Comparison of ENCODE assay signal across 7 cellular contexts in the genomic region with DNA sequence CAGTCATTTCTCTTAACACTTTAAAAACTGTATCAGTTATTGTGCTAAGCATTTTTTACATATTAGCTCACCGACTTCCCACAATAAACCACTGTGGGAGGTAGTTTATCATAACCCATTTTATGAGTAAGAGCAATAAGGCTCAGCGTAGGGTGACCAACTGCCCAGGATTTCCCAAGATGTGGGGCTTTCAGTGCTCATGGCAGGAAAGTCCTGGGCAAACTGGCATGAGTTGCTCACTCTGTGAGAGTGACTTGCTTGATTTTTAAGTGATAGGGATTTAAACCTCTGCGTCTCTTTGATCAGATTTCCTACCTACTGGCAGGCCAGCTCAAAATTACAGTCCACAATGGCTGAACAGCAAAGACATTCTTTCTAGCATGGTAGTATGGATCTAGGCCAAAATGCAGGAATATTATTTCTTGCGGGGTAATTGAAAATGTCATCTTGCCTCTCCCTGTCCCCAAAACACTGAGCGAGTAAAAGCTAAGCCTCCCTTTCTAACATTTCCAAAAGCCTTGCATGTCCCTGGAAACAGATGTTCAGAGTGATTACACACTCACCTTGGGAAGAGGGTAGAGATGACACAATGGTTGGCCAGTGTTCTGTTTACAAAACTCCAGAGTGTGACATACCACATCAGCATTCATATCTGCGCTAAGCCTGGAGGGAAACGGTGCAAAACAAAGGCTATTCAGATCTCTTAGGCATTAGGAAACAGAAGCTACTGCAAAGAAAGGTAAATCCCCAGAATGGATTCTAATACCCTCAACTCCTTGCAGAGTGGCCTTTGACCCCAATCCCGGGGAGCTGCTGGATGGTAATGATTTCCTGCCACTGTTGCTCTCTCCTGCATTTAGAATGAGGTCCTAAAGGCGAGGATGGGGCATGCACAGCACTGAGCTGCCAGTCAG.
A peak's percentile ranks its signal among the peaks of the same experiment; 100 is the strongest.
DNase-seq lines count a peak whose midpoint lies in the region; ATAC-seq and TF ChIP-seq lines count a peak whose summit lies in the region.

No MANE protein-coding gene starts in this region.

- no peaks in the 10 kb centered on the region for H3K4me1 Mint-ChIP-seq in stimulated activated memory B cell treated with anti-CD40 and anti-IgM and Interleukin-4, amounts not matched to agents 10 μg/mL and 1 μg/mL and 100 μg/mL, for 72 hours

- H3K27me3 ChIP-seq in HAP-1 (ENCODE audit: low read depth), result no peaks in the 10 kb centered on the region
- no peaks in the 10 kb centered on the region for H3K27me3 ChIP-seq in Panc1 (ENCODE audit: control insufficient read depth, insufficient read depth, low read length)

- H3K27me3 Mint-ChIP-seq in stimulated activated memory B cell treated with anti-CD40 and anti-IgM and Interleukin-4, amounts not matched to agents 10 μg/mL and 1 μg/mL and 100 μg/mL, for 72 hours, result no peaks in the 10 kb centered on the region

- H3K9me3 Mint-ChIP-seq in stimulated activated memory B cell treated with anti-CD40 and anti-IgM and Interleukin-4, amounts not matched to agents 10 μg/mL and 1 μg/mL and 100 μg/mL, for 72 hours, result no peaks in the 10 kb centered on the region

- peak; percentile 95 for ATAC-seq in Panc1
- no peak for ATAC-seq in stimulated activated memory B cell treated with anti-CD40 and anti-IgM and Interleukin-4, amounts not matched to agents 10 μg/mL and 1 μg/mL and 100 μg/mL, for 72 hours

- H3K4me3 ChIP-seq in HAP-1 (no peak overlapping the region), Panc1 (ENCODE audit: low read depth in 2 of 2, low read length in 2 of 2) (peak overlapping the region; percentile 2 to 28; a peak in 3 of 4 replicates), retinal pigment epithelial cell (ENCODE audit: low read length) (no peak overlapping the region)

- peaks cover 31% of the 10 kb centered on the region for H3K4me1 ChIP-seq in HAP-1
- peaks cover 34% of the 10 kb centered on the region for H3K4me1 ChIP-seq in Panc1 (ENCODE audit: control insufficient read depth, insufficient read depth, low read length)

- POLR2A ChIA-PET in Panc1 (lab: Charles Lee), result no interaction called here

- intact Hi-C loops in Panc1 (cut with micrococcal nuclease; ENCODE audit: unreplicated experiment), result loop anchor here (5.0 kb wide), 2 partner anchors 167 to 523 kb away; no protein-coding TSS in a partner anchor

- no peak for TF ChIP-seq CTCF in Panc1 (IDR thresholded peaks at IDR 0.05)
- TF ChIP-seq CTCF in retinal pigment epithelial cell (conservative IDR thresholded peaks at IDR 0.05; ENCODE audit: low read depth, low read length), result no peak

- H3K27ac Mint-ChIP-seq in stimulated activated memory B cell treated with anti-CD40 and anti-IgM and Interleukin-4, amounts not matched to agents 10 μg/mL and 1 μg/mL and 100 μg/mL, for 72 hours, result no peak overlapping the region

- no TSS peak for BruUV-seq in Panc1 (replicated peaks; lab: Mats Ljungman, UMichigan)

- CTCF ChIA-PET in Panc1 (lab: Charles Lee), result interaction anchor here (0.6 to 1.1 kb wide), 3 partner anchors 18 to 523 kb away, joined by 3 to 6 read pairs (median 4); no protein-coding TSS in a partner anchor

- H3K36me3 Mint-ChIP-seq in stimulated activated memory B cell treated with anti-CD40 and anti-IgM and Interleukin-4, amounts not matched to agents 10 μg/mL and 1 μg/mL and 100 μg/mL, for 72 hours, result peaks cover 8% of the 10 kb centered on the region

- no peak overlapping the region for H3K4me3 Mint-ChIP-seq in stimulated activated memory B cell treated with anti-CD40 and anti-IgM and Interleukin-4, amounts not matched to agents 10 μg/mL and 1 μg/mL and 100 μg/mL, for 72 hours

- H3K36me3 ChIP-seq in HAP-1 (replicated peaks) (no peaks in the 10 kb centered on the region), Panc1 (ENCODE audit: control insufficient read depth, insufficient read depth, low read length) (no peaks in the 10 kb centered on the region)

- peak overlapping the region; percentile 99 for H3K27ac ChIP-seq in Panc1 (ENCODE audit: low read length)

- in situ Hi-C loops in HAP-1 (cut with MboI; ENCODE audit: low sequenced_read_pairs), result no loop called here
- in situ Hi-C loops in Panc1 (cut with HindIII; ENCODE audit: low pct_unique_long_range_greater_than_20kb, low sequenced_read_pairs), result no loop called here

- DNase-seq in HAP-1 (ENCODE audit: low spot score in 2 of 2) (peak; percentile 75 to 88), Panc1 (ENCODE audit: low read depth, low spot score) (peak; percentile 98), fibroblast of peridontal ligament (ENCODE audit: extremely low read depth) (peak; percentile 75), retinal pigment epithelial cell (ENCODE audit: low read depth) (peak; percentile 60), middle frontal gyrus (ENCODE audit: extremely low spot score, low spot score) (no peak), NAMALWA (ENCODE audit: low spot score) (no peak)

- H3K9me3 ChIP-seq in HAP-1 (no peaks in the 10 kb centered on the region), Panc1 (ENCODE audit: control insufficient read depth, insufficient read depth, low read depth, low read length) (peaks cover 69% of the 10 kb centered on the region; the same call in 1 of the 2 replicates)

Comparison
In these comparisons a context has a peak if more than half of its experiments do, and no peak if none do; other contexts are left out.
1. DNase-seq: peak in HAP-1 (2 of 2), Panc1 (single experiment), fibroblast of peridontal ligament (single experiment) and retinal pigment epithelial cell (single experiment); none in middle frontal gyrus (single experiment) and NAMALWA (single experiment).
2. H3K4me3 ChIP-seq: peak in Panc1 (2 of 2); none in HAP-1 (single experiment) and retinal pigment epithelial cell (single experiment).